ENCODE assay signal across 23 cellular contexts in the genomic region with DNA sequence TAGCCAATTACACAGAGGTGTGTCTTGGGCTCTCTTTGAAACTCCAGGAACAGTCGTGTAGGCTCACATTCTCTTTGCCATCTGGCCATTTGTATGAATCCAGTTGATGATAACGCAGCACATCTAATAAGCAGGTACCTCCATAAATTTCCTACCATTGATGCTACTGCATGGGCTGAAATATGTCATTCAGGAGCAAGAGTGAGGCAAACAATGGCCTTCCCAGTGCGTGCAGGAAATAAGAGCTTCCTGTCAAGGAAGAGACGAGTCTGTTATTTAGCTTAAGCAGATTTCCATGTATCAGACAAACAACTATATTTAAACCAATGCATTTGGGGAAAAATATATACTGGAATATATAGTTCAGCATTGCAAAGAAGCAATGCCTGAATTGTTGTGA.
"Had no signal": no experiment of that assay in that cellular context is flagged by ENCODE, and none has a peak within 500 bp of the region (broad histone marks: within the 10 kb centered on the region; RNA-seq: fewer than 3 reads in every experiment).

No MANE protein-coding gene starts in this region.

- H3K27me3 ChIP-seq: colonic mucosa, esophagus muscularis mucosa, foreskin keratinocyte, gastroesophageal sphincter, hepatocyte had no signal

- H3K36me3 Mint-ChIP-seq: immature natural killer cell, mesothelial cell of epicardium had no signal

- H3K9me3 ChIP-seq: colonic mucosa, esophagus muscularis mucosa, gastroesophageal sphincter, lower lobe of right lung, mucosa of descending colon had no signal

- H3K36me3 ChIP-seq: colonic mucosa, esophagus muscularis mucosa, gastroesophageal sphincter, lower lobe of right lung had no signal

- H3K4me3 Mint-ChIP-seq: dendritic cell treated with granulocyte-macrophage colony-stimulating factor and Interleukin-4, amounts not matched to agents 40 ng/mL and 50 ng/mL, for 4 days; effector memory CD8-positive, alpha-beta T cell; endodermal cell; immature natural killer cell; mesothelial cell of epicardium had no signal

- H3K4me1 Mint-ChIP-seq: immature natural killer cell had no signal

- ATAC-seq: effector memory CD8-positive, alpha-beta T cell; foreskin keratinocyte; left colon; left lobe of liver; lower lobe of right lung; mucosa of descending colon had no signal

- H3K27me3 Mint-ChIP-seq: dendritic cell treated with granulocyte-macrophage colony-stimulating factor and Interleukin-4, amounts not matched to agents 40 ng/mL and 50 ng/mL, for 4 days; effector memory CD8-positive, alpha-beta T cell had no signal

- H3K4me1 ChIP-seq: colonic mucosa, gastroesophageal sphincter, lower lobe of right lung had no signal

- H3K9me3 Mint-ChIP-seq: dendritic cell treated with granulocyte-macrophage colony-stimulating factor and Interleukin-4, amounts not matched to agents 40 ng/mL and 50 ng/mL, for 4 days; effector memory CD8-positive, alpha-beta T cell had no signal

- H3K27ac Mint-ChIP-seq: dendritic cell treated with granulocyte-macrophage colony-stimulating factor and Interleukin-4, amounts not matched to agents 40 ng/mL and 50 ng/mL, for 4 days; effector memory CD8-positive, alpha-beta T cell; endodermal cell; immature natural killer cell; mesothelial cell of epicardium had no signal

- H3K4me3 ChIP-seq: colonic mucosa, esophagus muscularis mucosa, gastroesophageal sphincter, hepatocyte, lower lobe of right lung, mucosa of descending colon had no signal

- DNase-seq: cerebellar nuclear complex; colonic mucosa; cortex of kidney; effector CD8-positive, alpha-beta T cell; effector memory CD8-positive, alpha-beta T cell; endodermal cell; foreskin keratinocyte; hypothalamus; immature natural killer cell; islet precursor cell; kidney; kidney glomerular epithelial cell; left colon; left ventricle myocardium superior; lower lobe of right lung; mesenchymal stem cell; mucosa of descending colon had no signal

- H3K27ac ChIP-seq: colonic mucosa, esophagus muscularis mucosa, foreskin keratinocyte, gastroesophageal sphincter, hepatocyte, lower lobe of right lung had no signal
